In genomic region chr16:85196976-85197375, GRCh38 we compare ENCODE assay signal across 26 cellular contexts.
A peak's percentile ranks its signal among the peaks of the same experiment; 100 is the strongest.
DNase-seq lines count a peak whose midpoint lies in the region; ATAC-seq, FAIRE-seq and TF ChIP-seq lines count a peak whose summit lies in the region.
"Had no signal": no experiment of that assay in that cellular context is flagged by ENCODE, and none has a peak within 500 bp of the region (broad histone marks: within the 10 kb centered on the region; RNA-seq: fewer than 3 reads in every experiment).

No MANE protein-coding gene starts in this region.

- no peak overlapping the region for H2AFZ ChIP-seq in mammary epithelial cell (ENCODE audit: low read depth, low read length)

- CTCF ChIA-PET in mammary epithelial cell (lab: Charles Lee; ENCODE audit: low non-redundant PET): no interaction called here

- dilution Hi-C loops in mammary epithelial cell (cut with HindIII; ENCODE audit: low sequenced_read_pairs): no loop called here

- no peaks in the 10 kb centered on the region for H3K4me1 ChIP-seq in breast epithelium
- peaks cover 14% of the 10 kb centered on the region for H3K4me1 ChIP-seq in mammary epithelial cell (ENCODE audit: insufficient read depth, low read length)
- peaks cover 28 to 38% (median 32%) of the 10 kb centered on the region in 3 donors for H3K4me1 ChIP-seq in pancreas
- H3K4me1 ChIP-seq in tibial artery: peaks cover 4 to 53% (median 21%) of the 10 kb centered on the region in 4 donors

- H3K27ac Mint-ChIP-seq in progenitor cell of endocrine pancreas: no peak overlapping the region
- H3K27ac Mint-ChIP-seq: activated B cell treated with CpG ODN at 0.5 μM for 24 hours; CD8-positive, alpha-beta T cell; naive thymus-derived CD8-positive, alpha-beta T cell; stimulated activated memory B cell treated with anti-CD40 and anti-IgM and Interleukin-4, amounts not matched to agents 10 μg/mL and 1 μg/mL and 100 μg/mL, for 72 hours had no signal

- intact Hi-C loops in breast epithelium (cut with DNase I; ENCODE audit: low total_unique reads) (no loop called here), mammary epithelial cell (cut with micrococcal nuclease) (no loop called here), left ventricle myocardium superior (cut with micrococcal nuclease) (no loop called here), pancreas (cut with DNase I) (no loop called here), tibial artery (cut with DNase I; ENCODE audit: low total_unique reads) (no loop called here)

- BruUV-seq in mammary epithelial cell (replicated peaks; lab: Mats Ljungman, UMichigan): no TSS peak

- no peaks in the 10 kb centered on the region for H3K79me2 ChIP-seq in mammary epithelial cell (ENCODE audit: insufficient read depth, low read length)

- TF ChIP-seq CTCF in breast epithelium (IDR thresholded peaks at IDR 0.05): no peak
- TF ChIP-seq CTCF in mammary epithelial cell (conservative IDR thresholded peaks at IDR 0.05 in 1 of 2, IDR thresholded peaks at IDR 0.05 in 1 of 2; ENCODE audit: extremely low read depth in 1 of 2, insufficient read depth in 1 of 2, low read depth in 1 of 2, low read length in 2 of 2): no peak
- TF ChIP-seq CTCF in pancreas (IDR thresholded peaks at IDR 0.05): no peak
- no peak for TF ChIP-seq CTCF in tibial artery (IDR thresholded peaks at IDR 0.05)
- no peak for TF ChIP-seq CTCF in progenitor cell of endocrine pancreas (IDR thresholded peaks at IDR 0.05; ENCODE audit: unreplicated experiment)

- H4K20me1 ChIP-seq in mammary epithelial cell (ENCODE audit: insufficient read depth, low read length): no peaks in the 10 kb centered on the region

- no peaks in the 10 kb centered on the region for H3K9me3 Mint-ChIP-seq in progenitor cell of endocrine pancreas (ENCODE audit: low read depth)
- H3K9me3 Mint-ChIP-seq: activated B cell treated with CpG ODN at 0.5 μM for 24 hours; CD8-positive, alpha-beta T cell; central memory CD8-positive, alpha-beta T cell; stimulated activated memory B cell treated with anti-CD40 and anti-IgM and Interleukin-4, amounts not matched to agents 10 μg/mL and 1 μg/mL and 100 μg/mL, for 72 hours had no signal

- no peak for ATAC-seq in left ventricle myocardium superior
- ATAC-seq in pancreas: no peak
- ATAC-seq: CD8-positive, alpha-beta T cell; naive thymus-derived CD8-positive, alpha-beta T cell; stimulated activated memory B cell treated with anti-CD40 and anti-IgM and Interleukin-4, amounts not matched to agents 10 μg/mL and 1 μg/mL and 100 μg/mL, for 72 hours had no signal

- H3K4me1 Mint-ChIP-seq in progenitor cell of endocrine pancreas (ENCODE audit: low read depth): peaks cover 15% of the 10 kb centered on the region
- H3K4me1 Mint-ChIP-seq: activated B cell treated with CpG ODN at 0.5 μM for 24 hours; central memory CD8-positive, alpha-beta T cell; naive thymus-derived CD8-positive, alpha-beta T cell; stimulated activated memory B cell treated with anti-CD40 and anti-IgM and Interleukin-4, amounts not matched to agents 10 μg/mL and 1 μg/mL and 100 μg/mL, for 72 hours had no signal

- H3K27me3 Mint-ChIP-seq in progenitor cell of endocrine pancreas: no peaks in the 10 kb centered on the region

- 88% methylated on average over 8 of the region's 13 CpGs for WGBS in mammary epithelial cell (ENCODE audit: low coverage, missing lambda C conversion rate)
- WGBS in pancreas, 2 donors: 52 to 63% methylated on average over 13 of the region's 13 CpGs

- H3K4me3 Mint-ChIP-seq in progenitor cell of endocrine pancreas (ENCODE audit: low read depth): no peak overlapping the region
- H3K4me3 Mint-ChIP-seq: activated B cell treated with CpG ODN at 0.5 μM for 24 hours; CD8-positive, alpha-beta T cell; central memory CD8-positive, alpha-beta T cell; naive thymus-derived CD8-positive, alpha-beta T cell; stimulated activated memory B cell treated with anti-CD40 and anti-IgM and Interleukin-4, amounts not matched to agents 10 μg/mL and 1 μg/mL and 100 μg/mL, for 72 hours had no signal

- H3K36me3 ChIP-seq in breast epithelium: no peaks in the 10 kb centered on the region
- H3K36me3 ChIP-seq in mammary epithelial cell (ENCODE audit: insufficient read depth, low read length): no peaks in the 10 kb centered on the region
- H3K36me3 ChIP-seq in pancreas: no peaks in the 10 kb centered on the region
- no peaks in the 10 kb centered on the region for H3K36me3 ChIP-seq in tibial artery
- H3K36me3 ChIP-seq: tibial nerve had no signal

- H3K27me3 ChIP-seq in breast epithelium (no peaks in the 10 kb centered on the region), mammary epithelial cell (ENCODE audit: insufficient read depth, low read length) (no peaks in the 10 kb centered on the region), pancreas (no peaks in the 10 kb centered on the region), tibial artery (no peaks in the 10 kb centered on the region)
- H3K27me3 ChIP-seq: tibial nerve had no signal

- H3K36me3 Mint-ChIP-seq in progenitor cell of endocrine pancreas (ENCODE audit: insufficient read depth): no peaks in the 10 kb centered on the region
- H3K36me3 Mint-ChIP-seq: CD8-positive, alpha-beta T cell; naive thymus-derived CD8-positive, alpha-beta T cell; stimulated activated memory B cell treated with anti-CD40 and anti-IgM and Interleukin-4, amounts not matched to agents 10 μg/mL and 1 μg/mL and 100 μg/mL, for 72 hours had no signal

- H3K9me3 ChIP-seq in breast epithelium (no peaks in the 10 kb centered on the region), mammary epithelial cell (replicated peaks; ENCODE audit: insufficient read depth, low read length) (no peaks in the 10 kb centered on the region), pancreas (no peaks in the 10 kb centered on the region), tibial artery (no peaks in the 10 kb centered on the region)
- H3K9me3 ChIP-seq: tibial nerve had no signal

- TF ChIP-seq POLR2A in breast epithelium (IDR thresholded peaks at IDR 0.05): no peak

- in situ Hi-C loops in mammary epithelial cell (cut with MboI; ENCODE audit: low sequenced_read_pairs in 2 of 2): no loop called here

- H3K27ac ChIP-seq in breast epithelium (peak overlapping the region; percentile 35 to 46), mammary epithelial cell (ENCODE audit: insufficient read depth, low read depth, low read length) (no peak overlapping the region), pancreas (peak overlapping the region; percentile 55 to 77 (median 72)), tibial artery (peak overlapping the region; percentile 67 to 74)
- H3K27ac ChIP-seq: 22Rv1 had no signal

- H3K4me3 ChIP-seq in breast epithelium: no peak overlapping the region
- H3K4me3 ChIP-seq in mammary epithelial cell (replicated peaks in 1 of 3; ENCODE audit: insufficient read depth in 1 of 3, low read depth in 2 of 3, low read length in 3 of 3): no peak overlapping the region
- H3K4me3 ChIP-seq in pancreas: no peak overlapping the region
- no peak overlapping the region for H3K4me3 ChIP-seq in tibial artery
- H3K4me3 ChIP-seq: skin epidermis, tibial nerve had no signal

- H3K4me2 ChIP-seq in mammary epithelial cell (ENCODE audit: insufficient read depth, low read depth, low read length): no peak overlapping the region

- no peak overlapping the region for H3K9ac ChIP-seq in mammary epithelial cell (ENCODE audit: insufficient read depth, low read length)

- DNase-seq in breast epithelium (ENCODE audit: low spot score in 2 of 2) (no peak), mammary epithelial cell (no peak), left ventricle myocardium superior (peak; percentile 14), pancreas (peak in 2 of 6 donors; percentile 22 to 55), tibial artery (no peak), NCI-H1694 treated with DMSO at 0.1 percent for 48 hours (lab: John Stamatoyannopoulos, UW) (no peak), NCI-H1105 treated with DMSO at 0.1 percent for 48 hours (lab: John Stamatoyannopoulos, UW) (no peak), progenitor cell of endocrine pancreas (ENCODE audit: low spot score, unreplicated experiment) (no peak)
- DNase-seq: activated B cell treated with CpG ODN at 0.5 μM for 24 hours; activated CD4-positive, alpha-beta T cell treated with anti-CD3 and anti-CD28 coated beads, Interleukin-2, amount 50 U/mL, for 48 hours; activated effector memory CD4-positive, alpha-beta T cell treated with Interleukin-2 at 50 U/mL for 16 hours; amniotic stem cell; CD8-positive, alpha-beta T cell; H7; KG1; naive thymus-derived CD8-positive, alpha-beta T cell; NCI-H146; NCI-H2227 treated with DMSO at 0.1 percent for 48 hours; NCI-H748 treated with DMSO at 0.1 percent for 48 hours; T-helper 9 cell had no signal

- FAIRE-seq in pancreas (lab: Jason Lieb, UNC): no peak
- FAIRE-seq: frontal cortex had no signal
